ENCODE assay signal across 16 cellular contexts in genomic region chr7:102872460-102872859, GRCh38. TPM values are rescaled to one million over a fixed set of nuclear protein-coding genes. Genes with fewer than 3 reads are reported as not detected.
DNase-seq lines count a peak whose midpoint lies in the region; ATAC-seq and TF ChIP-seq lines count a peak whose summit lies in the region.
"Had no signal": no experiment of that assay in that cellular context is flagged by ENCODE, and none has a peak within 500 bp of the region (broad histone marks: within the 10 kb centered on the region; RNA-seq: fewer than 3 reads in every experiment).

No MANE protein-coding gene starts in this region.

- BruUV-seq in PC-9 (replicated peaks; lab: Mats Ljungman, UMichigan) = no TSS peak

- POLR2A ChIA-PET in CD8-positive, alpha-beta memory T cell (lab: Charles Lee) = no interaction called here
- POLR2A ChIA-PET in PC-9 (lab: Charles Lee; ENCODE audit: unreplicated experiment) = no interaction called here

- H3K9me3 ChIP-seq in CD8-positive, alpha-beta memory T cell (ENCODE audit: low read length) = no peaks in the 10 kb centered on the region
- H3K9me3 ChIP-seq in PC-9 (ENCODE audit: insufficient read depth, low read depth) = peaks cover 3% of the 10 kb centered on the region; the same call in 1 of the 2 replicates
- H3K9me3 ChIP-seq: BLaER1 treated with 17β-estradiol and CSF1 and Interleukin-3, amounts not matched to agents 10 nM and 100 nM had no signal

- H3K4me3 Mint-ChIP-seq in CD8-positive, alpha-beta memory T cell = no peak overlapping the region
- H3K4me3 Mint-ChIP-seq: activated CD8-positive, alpha-beta memory T cell treated with anti-CD3 and anti-CD28 coated beads, Interleukin-2, amount 10 ng/mL, durations not matched to agents 7 days and 5 days; H9; neural crest cell had no signal

- H3K4me2 ChIP-seq in PC-9 = no peak overlapping the region

- peaks cover 21% of the 10 kb centered on the region for H3F3A ChIP-seq in PC-9 (ENCODE audit: insufficient read depth, low read depth)

- H3K36me3 ChIP-seq in brain microvascular endothelial cell (replicated peaks) = no peaks in the 10 kb centered on the region
- H3K36me3 ChIP-seq in CD8-positive, alpha-beta memory T cell (ENCODE audit: insufficient read depth, low read length) = no peaks in the 10 kb centered on the region
- H3K36me3 ChIP-seq in PC-9 (ENCODE audit: low read depth) = no peaks in the 10 kb centered on the region
- H3K36me3 ChIP-seq: BLaER1 treated with 17β-estradiol and CSF1 and Interleukin-3, amounts not matched to agents 10 nM and 100 nM had no signal

- H2AFZ ChIP-seq in PC-9 = no peak overlapping the region

- no peak overlapping the region for H3K4me3 ChIP-seq in brain microvascular endothelial cell (ENCODE audit: low read depth, low read length)
- no peak overlapping the region for H3K4me3 ChIP-seq in CD8-positive, alpha-beta memory T cell (ENCODE audit: low read length)
- H3K4me3 ChIP-seq in PC-9 = no peak overlapping the region
- H3K4me3 ChIP-seq: BLaER1 treated with 17β-estradiol and CSF1 and Interleukin-3, amounts not matched to agents 10 nM and 100 nM had no signal

- peak overlapping the region in 1 of 2 donors; percentile 1 for H3K27ac Mint-ChIP-seq in activated naive CD4-positive, alpha-beta T cell treated with anti-CD3 and anti-CD28 coated beads, Interleukin-2, amount 50 U/mL, for 72 hours
- no peak overlapping the region for H3K27ac Mint-ChIP-seq in CD8-positive, alpha-beta memory T cell
- H3K27ac Mint-ChIP-seq: activated CD8-positive, alpha-beta memory T cell treated with anti-CD3 and anti-CD28 coated beads, Interleukin-2, amount 10 ng/mL, durations not matched to agents 7 days and 5 days; H9 had no signal

- in situ Hi-C loops in ACHN (cut with HindIII; ENCODE audit: low pct_ligation_motif_present, low pct_unique_long_range_greater_than_20kb, low sequenced_read_pairs) (no loop called here), brain microvascular endothelial cell (cut with HindIII; ENCODE audit: low pct_ligation_motif_present, low sequenced_read_pairs) (no loop called here)

- H3K79me2 ChIP-seq in PC-9 (ENCODE audit: low read depth) = no peaks in the 10 kb centered on the region

- no peak for ATAC-seq in activated naive CD4-positive, alpha-beta T cell treated with anti-CD3 and anti-CD28 coated beads, Interleukin-2, amount 50 U/mL, for 72 hours
- ATAC-seq: activated CD8-positive, alpha-beta memory T cell treated with anti-CD3 and anti-CD28 coated beads, Interleukin-2, amount 10 ng/mL, durations not matched to agents 7 days and 5 days; stimulated activated naive CD8-positive, alpha-beta T cell treated with anti-CD3 and anti-CD28 coated beads, Interleukin-15, Interleukin-2, amounts not matched to agents 100 U/mL and 50 U/mL, for 24 hours had no signal

- peaks cover 0 to 10% of the 10 kb centered on the region in 2 donors for H3K9me3 Mint-ChIP-seq in activated naive CD4-positive, alpha-beta T cell treated with anti-CD3 and anti-CD28 coated beads, Interleukin-2, amount 50 U/mL, for 72 hours
- peaks cover 0 to 2% (median 0%) of the 10 kb centered on the region in 5 donors for H3K9me3 Mint-ChIP-seq in CD8-positive, alpha-beta memory T cell
- H3K9me3 Mint-ChIP-seq: H9 had no signal

- H3K4me1 Mint-ChIP-seq in CD8-positive, alpha-beta memory T cell = peaks cover 4 to 10% (median 10%) of the 10 kb centered on the region in 3 donors
- H3K4me1 Mint-ChIP-seq: H9 had no signal

- TF ChIP-seq CTCF in brain microvascular endothelial cell (IDR thresholded peaks at IDR 0.05; ENCODE audit: low read depth, low read length, missing control alignments) (no peak), PC-9 (conservative IDR thresholded peaks at IDR 0.05) (no peak)

- H3K27ac ChIP-seq in brain microvascular endothelial cell (peak overlapping the region; percentile 100), PC-9 (no peak overlapping the region)
- no peak overlapping the region for H3K27ac ChIP-seq in CD8-positive, alpha-beta memory T cell (ENCODE audit: low read depth, low read length)
- H3K27ac ChIP-seq: BLaER1 treated with 17β-estradiol and CSF1 and Interleukin-3, amounts not matched to agents 10 nM and 100 nM had no signal

- H3K9me2 ChIP-seq in PC-9 (ENCODE audit: insufficient read depth) = no peaks in the 10 kb centered on the region

- no peaks in the 10 kb centered on the region for H3K4me1 ChIP-seq in CD8-positive, alpha-beta memory T cell (ENCODE audit: insufficient read depth, low read length)
- H3K4me1 ChIP-seq in PC-9 (replicated peaks; ENCODE audit: insufficient read depth) = peaks cover 43% of the 10 kb centered on the region

- H4K20me1 ChIP-seq in PC-9 (ENCODE audit: insufficient read depth) = no peaks in the 10 kb centered on the region
- H4K20me1 ChIP-seq: BLaER1 treated with 17β-estradiol and CSF1 and Interleukin-3, amounts not matched to agents 10 nM and 100 nM had no signal

- CTCF ChIA-PET in CD8-positive, alpha-beta memory T cell (lab: Charles Lee) = no interaction called here
- CTCF ChIA-PET in PC-9 (lab: Charles Lee) = interaction anchor here (0.5 kb wide), 1 partner anchor 190 kb away, joined by 5 read pairs; no protein-coding TSS in a partner anchor

- H3K27me3 Mint-ChIP-seq in CD8-positive, alpha-beta memory T cell = peaks cover 0 to 4% of the 10 kb centered on the region in 2 donors

- no peaks in the 10 kb centered on the region for H3K27me3 ChIP-seq in brain microvascular endothelial cell (replicated peaks)
- no peaks in the 10 kb centered on the region for H3K27me3 ChIP-seq in CD8-positive, alpha-beta memory T cell (ENCODE audit: insufficient read depth, low read length, poor library complexity, severe bottlenecking)
- no peaks in the 10 kb centered on the region for H3K27me3 ChIP-seq in PC-9 (ENCODE audit: insufficient read depth, low read depth)
- H3K27me3 ChIP-seq: BLaER1 treated with 17β-estradiol and CSF1 and Interleukin-3, amounts not matched to agents 10 nM and 100 nM had no signal

- intact Hi-C loops in PC-9 (cut with micrococcal nuclease; ENCODE audit: unreplicated experiment) = no loop called here

- DNase-seq in ACHN (peak; percentile 36), HT1080 (ENCODE audit: low read depth) (peak; percentile 93), brain microvascular endothelial cell (peak; percentile 98), kidney glomerular epithelial cell (lab: John Stamatoyannopoulos, UW) (peak; percentile 97), PC-9 (no peak)
- DNase-seq in activated naive CD4-positive, alpha-beta T cell treated with anti-CD3 and anti-CD28 coated beads, Interleukin-2, amount 50 U/mL, for 72 hours (ENCODE audit: low spot score in 2 of 2) = no peak
- no peak for DNase-seq in stimulated activated CD4-positive, alpha-beta T cell treated with anti-CD3 and anti-CD28 coated beads, Interleukin-4, amount 100 ng/mL, for 24 hours
- DNase-seq in CD8-positive, alpha-beta memory T cell = no peak
- DNase-seq: activated CD8-positive, alpha-beta memory T cell treated with anti-CD3 and anti-CD28 coated beads, Interleukin-2, amount 10 ng/mL, durations not matched to agents 7 days and 5 days; H9; KBM-7; NCI-H2081 treated with DMSO at 0.1 percent for 48 hours; stimulated activated naive CD8-positive, alpha-beta T cell treated with anti-CD3 and anti-CD28 coated beads, Interleukin-15, Interleukin-2, amounts not matched to agents 100 U/mL and 50 U/mL, for 24 hours; T1000 had no signal

- H3K36me3 Mint-ChIP-seq in activated naive CD4-positive, alpha-beta T cell treated with anti-CD3 and anti-CD28 coated beads, Interleukin-2, amount 50 U/mL, for 72 hours = peaks cover 0 to 5% of the 10 kb centered on the region in 2 donors
- H3K36me3 Mint-ChIP-seq in CD8-positive, alpha-beta memory T cell = peaks cover 0 to 13% (median 7%) of the 10 kb centered on the region in 3 donors

RNA-seq across cellular contexts. Expression of gene LRRC17, which starts 40.3 kb away (rescaled TPM):
- total RNA-seq in HT1080 (2014; rRNA removed; shearing (Covaris generic)) = 17.0 and 20.8 TPM in 2 replicates
- 11.3 and 14.3 TPM in 2 replicates for polyA plus RNA-seq in HT1080 (2015; cell fraction: cytosol; rRNA removed)
- 34.6 and 38.5 TPM in 2 replicates for polyA plus RNA-seq in HT1080 (2015; cell fraction: nucleus; rRNA removed)
- not detected for total RNA-seq in activated naive CD4-positive, alpha-beta T cell treated with anti-CD3 and anti-CD28 coated beads, Interleukin-2, amount 50 U/mL, for 72 hours
- total RNA-seq in CD8-positive, alpha-beta memory T cell = not detected
- not detected for polyA plus RNA-seq in CD8-positive, alpha-beta memory T cell
- total RNA-seq in PC-9 (2021) = not detected in 2 replicates
- total RNA-seq: activated CD8-positive, alpha-beta memory T cell treated with anti-CD3 and anti-CD28 coated beads, Interleukin-2, amount 10 ng/mL, durations not matched to agents 7 days and 5 days had no signal

Comparison
In these comparisons a context has a peak if more than half of its experiments do, and no peak if none do; other contexts are left out.
1. DNase-seq: peak in ACHN (single experiment), HT1080 (single experiment), brain microvascular endothelial cell (single experiment) and kidney glomerular epithelial cell (single experiment); none in activated naive CD4-positive, alpha-beta T cell treated with anti-CD3 and anti-CD28 coated beads, Interleukin-2, amount 50 U/mL, for 72 hours (0 of 2), stimulated activated CD4-positive, alpha-beta T cell treated with anti-CD3 and anti-CD28 coated beads, Interleukin-4, amount 100 ng/mL, for 24 hours (single experiment), CD8-positive, alpha-beta memory T cell (0 of 5) and PC-9 (0 of 2).
2. RNA of gene LRRC17, which starts 40.3 kb away (total RNA-seq): 17.0 to 20.8 TPM in HT1080; not detected in activated naive CD4-positive, alpha-beta T cell treated with anti-CD3 and anti-CD28 coated beads, Interleukin-2, amount 50 U/mL, for 72 hours, not detected in PC-9 and not detected in CD8-positive, alpha-beta memory T cell; every median in the first group is over 10 times any median in the second.